2 cellular contexts compared by ENCODE assay signal in genomic region chr17:733743-734142, GRCh38.
TF ChIP-seq lines count a peak whose summit lies in the region.

No MANE protein-coding gene starts in this region.

TF ChIP-seq in SK-N-SH, 30 proteins besides CTCF, POLR2A, EP300 and RAD21 (continued from another document):
- TF ChIP-seq MEF2A (IDR thresholded peaks at IDR 0.05; ENCODE audit: borderline replicate concordance, low read depth) (no peak), SIN3A (IDR thresholded peaks at IDR 0.05; ENCODE audit: borderline replicate concordance, low read depth, low read length) (no peak), FOXM1 (IDR thresholded peaks at IDR 0.05; ENCODE audit: low read depth) (no peak), NFIC (IDR thresholded peaks at IDR 0.05; ENCODE audit: borderline replicate concordance) (no peak), EZH2phosphoT487 (IDR thresholded peaks at IDR 0.05; ENCODE audit: borderline replicate concordance, low read depth) (no peak), USF1 (IDR thresholded peaks at IDR 0.05; ENCODE audit: borderline replicate concordance, low read depth) (no peak), TCF12 (IDR thresholded peaks at IDR 0.05) (no peak), MAX (IDR thresholded peaks at IDR 0.05; ENCODE audit: low read depth) (no peak), TEAD4 (IDR thresholded peaks at IDR 0.05; ENCODE audit: borderline replicate concordance, insufficient read depth) (no peak)

TF ChIP-seq in SK-N-SH treated with all-trans-retinoic acid at 6 μM for 48 hours, 23 proteins besides CTCF, POLR2A, EP300 and RAD21 (continued from another document):
- no peak for TF ChIP-seq TOX (CRISPR knock-in tag; IDR thresholded peaks at IDR 0.05; ENCODE audit: borderline replicate concordance)
